In the genomic region with DNA sequence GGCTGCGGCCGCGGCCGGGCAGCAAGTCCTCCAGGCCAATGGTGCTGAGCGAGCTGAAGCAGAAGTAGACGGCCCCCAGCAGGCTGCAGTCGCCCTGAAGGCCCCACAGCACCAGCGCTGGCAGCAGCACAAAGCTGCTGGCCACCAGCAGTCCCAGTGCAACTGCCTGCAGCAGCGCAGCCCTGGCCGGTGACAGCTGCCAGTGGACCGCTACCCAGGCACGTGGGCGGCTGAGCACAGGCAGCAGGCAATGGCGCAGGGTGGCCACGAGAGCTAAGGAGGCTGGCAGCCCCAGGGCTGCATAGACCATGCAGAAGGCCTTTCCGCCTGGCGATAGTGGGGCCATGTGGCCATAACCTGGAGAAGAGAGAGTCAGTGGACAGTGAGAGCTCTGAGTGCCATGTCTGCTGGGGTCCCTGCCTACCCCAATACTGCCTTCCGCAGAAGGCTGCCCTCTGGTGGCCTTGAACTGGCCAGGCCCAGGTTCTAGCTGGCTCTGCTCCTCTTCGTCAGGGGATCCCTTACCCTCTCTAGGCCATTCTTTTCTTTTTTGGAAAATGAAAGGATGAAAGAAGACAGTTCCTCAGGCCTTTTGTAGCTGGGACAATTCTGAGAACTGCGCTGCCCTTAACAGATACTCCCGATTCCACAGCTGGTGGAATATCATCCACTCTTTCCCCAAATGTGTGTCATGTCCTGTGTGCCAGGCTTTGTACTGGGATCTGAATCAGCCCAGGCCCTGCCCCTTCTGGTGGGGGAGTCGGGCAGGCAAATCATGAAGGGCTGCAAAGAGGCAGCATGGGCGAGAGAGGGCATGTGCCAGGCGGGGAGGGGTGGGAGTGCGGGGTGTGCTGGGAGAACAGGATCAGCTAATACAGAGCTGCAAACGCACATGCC, we compare ENCODE assay signal across 8 cellular contexts.
A peak's percentile ranks its signal among the peaks of the same experiment; 100 is the strongest.
DNase-seq lines count a peak whose midpoint lies in the region; ATAC-seq and TF ChIP-seq lines count a peak whose summit lies in the region.

No MANE protein-coding gene starts in this region.

- no peak for TF ChIP-seq POLR2A in NB4 (IDR thresholded peaks at IDR 0.05; ENCODE audit: extremely low read depth, insufficient read length)

- H3K4me3 Mint-ChIP-seq in stimulated activated effector memory CD8-positive, alpha-beta T cell treated with anti-CD3 and anti-CD28 coated beads, Interleukin-12 subunit alpha, Interleukin-12 subunit beta, amount 100 ng/mL, for 72 hours, result no peak overlapping the region

- ATAC-seq in stimulated activated effector memory CD8-positive, alpha-beta T cell treated with anti-CD3 and anti-CD28 coated beads, Interleukin-12 subunit alpha, Interleukin-12 subunit beta, amount 100 ng/mL, for 72 hours, result peak; percentile 51

- no peaks in the 10 kb centered on the region for H3K9me3 Mint-ChIP-seq in stimulated activated effector memory CD8-positive, alpha-beta T cell treated with anti-CD3 and anti-CD28 coated beads, Interleukin-12 subunit alpha, Interleukin-12 subunit beta, amount 100 ng/mL, for 72 hours

- peaks cover 92% of the 10 kb centered on the region for H3K36me3 Mint-ChIP-seq in stimulated activated effector memory CD8-positive, alpha-beta T cell treated with anti-CD3 and anti-CD28 coated beads, Interleukin-12 subunit alpha, Interleukin-12 subunit beta, amount 100 ng/mL, for 72 hours

- TF ChIP-seq CTCF in NB4 (IDR thresholded peaks at IDR 0.05; ENCODE audit: low read depth, low read length), result peak; percentile 84

- peak overlapping the region; percentile 48 for H3K27ac Mint-ChIP-seq in stimulated activated effector memory CD8-positive, alpha-beta T cell treated with anti-CD3 and anti-CD28 coated beads, Interleukin-12 subunit alpha, Interleukin-12 subunit beta, amount 100 ng/mL, for 72 hours

- peak overlapping the region; percentile 73 for H3K27ac ChIP-seq in angular gyrus (ENCODE audit: low read depth, low read length)

- H3K4me1 Mint-ChIP-seq in stimulated activated effector memory CD8-positive, alpha-beta T cell treated with anti-CD3 and anti-CD28 coated beads, Interleukin-12 subunit alpha, Interleukin-12 subunit beta, amount 100 ng/mL, for 72 hours, result peaks cover 50% of the 10 kb centered on the region

- DNase-seq in GM03348 (ENCODE audit: low spot score) (peak; percentile 70), NB4 (ENCODE audit: low read depth) (peak; percentile 55), hypothalamus (lab: John Stamatoyannopoulos, UW) (peak in 42 of 51 donors; percentile 28 to 83 (median 64)), NCI-H128 (lab: John Stamatoyannopoulos, UW; ENCODE audit: unreplicated experiment) (no peak), glomerular visceral epithelial cell (ENCODE audit: extremely low spot score) (no peak), NCI-H2029 (lab: John Stamatoyannopoulos, UW) (no peak)
- DNase-seq in stimulated activated effector memory CD8-positive, alpha-beta T cell treated with anti-CD3 and anti-CD28 coated beads, Interleukin-12 subunit alpha, Interleukin-12 subunit beta, amount 100 ng/mL, for 72 hours (ENCODE audit: low spot score in 2 of 2), result peak in 1 of 2 donors; percentile 71

- H3K4me3 ChIP-seq in NB4 (ENCODE audit: low read depth, low read length), result no peak overlapping the region

Comparison
In these comparisons a context has a peak if more than half of its experiments do, and no peak if none do; other contexts are left out.
1. DNase-seq: peak in GM03348 (single experiment), NB4 (single experiment) and hypothalamus (42 of 51); none in NCI-H128 (single experiment), glomerular visceral epithelial cell (single experiment) and NCI-H2029 (single experiment).